ENCODE assay signal across 22 cellular contexts in genomic region chr2:30663321-30663720, GRCh38.
DNase-seq lines count a peak whose midpoint lies in the region; ATAC-seq, FAIRE-seq and TF ChIP-seq lines count a peak whose summit lies in the region.
"Had no signal": no experiment of that assay in that cellular context is flagged by ENCODE, and none has a peak within 500 bp of the region (broad histone marks: within the 10 kb centered on the region; RNA-seq: fewer than 3 reads in every experiment).

No MANE protein-coding gene starts in this region.

- H3K36me3 Mint-ChIP-seq in WTC11 = peaks cover 4% of the 10 kb centered on the region
- no peaks in the 10 kb centered on the region for H3K36me3 Mint-ChIP-seq in activated CD4-positive, alpha-beta T cell treated with anti-CD3 and anti-CD28 coated beads for 36 hours (ENCODE audit: low read depth)
- H3K36me3 Mint-ChIP-seq: CD4-positive, alpha-beta memory T cell had no signal

- H3K79me1 ChIP-seq in IMR-90 (ENCODE audit: low read depth in 1 of 2, low read length in 2 of 2) (peaks cover 0 to 16% of the 10 kb centered on the region in 2 experiments; a peak in 3 of 4 replicates), mesenchymal stem cell (replicated peaks; ENCODE audit: low read length, poor library complexity, severe bottlenecking) (no peaks in the 10 kb centered on the region)

- peak overlapping the region; percentile 68; the same call in 1 of the 2 replicates for H3K18ac ChIP-seq in IMR-90 (ENCODE audit: low read depth, low read length)
- no peak overlapping the region for H3K18ac ChIP-seq in mesenchymal stem cell (ENCODE audit: low read depth in 1 of 2, low read length in 2 of 2)

- ATAC-seq in A549 (no peak), IMR-90 (ENCODE audit: low read depth) (no peak), WTC11 (no peak), GM19395 (IDR thresholded peaks at IDR 0.05; ENCODE audit: unreplicated experiment) (no peak)
- ATAC-seq in activated CD4-positive, alpha-beta T cell treated with anti-CD3 and anti-CD28 coated beads for 36 hours = no peak

- H3K9me1 ChIP-seq in IMR-90 (ENCODE audit: insufficient read depth, low read length) = peaks cover 23% of the 10 kb centered on the region

- no peak overlapping the region for H3K4me3 ChIP-seq in A549
- no peak overlapping the region for H3K4me3 ChIP-seq in IMR-90 (ENCODE audit: insufficient read depth, low read depth, low read length)
- no peak overlapping the region for H3K4me3 ChIP-seq in mesenchymal stem cell (ENCODE audit: insufficient read depth in 1 of 2, low read depth in 1 of 2, low read length in 2 of 2)
- H3K4me3 ChIP-seq: GM23248, MG63, Peyer's patch had no signal

- H3K4me2 ChIP-seq in A549 (no peak overlapping the region), IMR-90 (ENCODE audit: low read depth, low read length) (no peak overlapping the region), mesenchymal stem cell (ENCODE audit: low read length, poor library complexity, severe bottlenecking) (no peak overlapping the region)
- H3K4me2 ChIP-seq: SK-N-SH had no signal

- intact Hi-C loops in IMR-90 (cut with micrococcal nuclease) = no loop called here
- intact Hi-C loops in activated CD4-positive, alpha-beta T cell treated with anti-CD3 and anti-CD28 coated beads for 36 hours (cut with DNase I, micrococcal nuclease) = no loop called here

- peak overlapping the region; percentile 35; the same call in 1 of the 2 replicates for H4K5ac ChIP-seq in IMR-90 (ENCODE audit: low read depth, low read length)

- peak overlapping the region; percentile 100 for H2BK20ac ChIP-seq in IMR-90 (ENCODE audit: low read depth, low read length)

- H2AFZ ChIP-seq in IMR-90 (replicated peaks; ENCODE audit: low read length, poor library complexity) (peak overlapping the region; percentile 79), mesenchymal stem cell (ENCODE audit: low read depth, low read length) (no peak overlapping the region)
- H2AFZ ChIP-seq: GM23248 had no signal

- no peak overlapping the region for H3K56ac ChIP-seq in IMR-90 (ENCODE audit: extremely low read depth, insufficient read depth, low read length)

- no peaks in the 10 kb centered on the region for H3K36me3 ChIP-seq in IMR-90 (ENCODE audit: control insufficient read depth, insufficient read depth, low read length)
- peaks cover 0 to 3% of the 10 kb centered on the region in 2 experiments for H3K36me3 ChIP-seq in mesenchymal stem cell (ENCODE audit: control insufficient read depth in 1 of 2, insufficient read depth in 2 of 2, low read depth in 1 of 2, low read length in 2 of 2)
- H3K36me3 ChIP-seq: MG63, Peyer's patch had no signal

- TF ChIP-seq RAD21 in A549 (conservative IDR thresholded peaks at IDR 0.05 in 1 of 2, IDR thresholded peaks at IDR 0.05 in 1 of 2) (no peak), IMR-90 (IDR thresholded peaks at IDR 0.05; ENCODE audit: low read length) (no peak)

- TF ChIP-seq POLR2A in A549 (IDR thresholded peaks at IDR 0.05; ENCODE audit: low read length) (no peak), IMR-90 (IDR thresholded peaks at IDR 0.05; ENCODE audit: low read depth, low read length) (no peak)

- POLR2A ChIA-PET in A549 (lab: Yijun Ruan, JAX) (no interaction called here), IMR-90 (lab: Charles Lee; ENCODE audit: unreplicated experiment) (no interaction called here), WTC11 (lab: Charles Lee) (no interaction called here)
- POLR2A ChIA-PET in activated CD4-positive, alpha-beta T cell treated with anti-CD3 and anti-CD28 coated beads for 36 hours (lab: Charles Lee) = no interaction called here

- no peak overlapping the region for H2BK12ac ChIP-seq in mesenchymal stem cell (ENCODE audit: low read length in 2 of 2)

- H2AK5ac ChIP-seq in IMR-90 (ENCODE audit: low read depth, low read length) = peak overlapping the region; percentile 89
- H2AK5ac ChIP-seq in mesenchymal stem cell (ENCODE audit: low read length, severe bottlenecking) = no peak overlapping the region

- H3K4me1 ChIP-seq in A549 = peaks cover 43% of the 10 kb centered on the region
- peaks cover 26% of the 10 kb centered on the region for H3K4me1 ChIP-seq in IMR-90 (ENCODE audit: control insufficient read depth, insufficient read depth, low read length)
- H3K4me1 ChIP-seq in mesenchymal stem cell (ENCODE audit: control insufficient read depth, insufficient read depth, low read depth, low read length) = peaks cover 14% of the 10 kb centered on the region
- H3K4me1 ChIP-seq: Caco-2, Peyer's patch had no signal

- peak overlapping the region; percentile 75 for H3K14ac ChIP-seq in IMR-90 (replicated peaks; ENCODE audit: low read depth, low read length)
- H3K14ac ChIP-seq in mesenchymal stem cell (ENCODE audit: low read length in 2 of 2) = peak overlapping the region in 1 of 2 experiments; percentile 73

- H3K27me3 ChIP-seq in IMR-90 (ENCODE audit: control insufficient read depth, insufficient read depth, low read length) (no peaks in the 10 kb centered on the region), mesenchymal stem cell (ENCODE audit: control insufficient read depth in 1 of 2, insufficient read depth in 1 of 2, low read length in 2 of 2) (no peaks in the 10 kb centered on the region)
- H3K27me3 ChIP-seq: MG63, Peyer's patch had no signal

- H4K91ac ChIP-seq in IMR-90 (ENCODE audit: insufficient read depth, low read depth, low read length) (peak overlapping the region; percentile 15), mesenchymal stem cell (ENCODE audit: low read length) (peak overlapping the region; percentile 52)

- H3K23ac ChIP-seq in IMR-90 (ENCODE audit: low read depth, low read length) (peak overlapping the region; percentile 45), mesenchymal stem cell (ENCODE audit: low read length in 2 of 2) (no peak overlapping the region)

- WGBS in A549 (ENCODE audit: missing lambda C conversion rate) = 94% methylated on average over 4 of the region's 4 CpGs
- 100% methylated on average over 2 of the region's 4 CpGs; no CpG with 5 or more reads in 1 of the 2 experiments for WGBS in IMR-90 (ENCODE audit: extremely low coverage in 2 of 2, insufficient read length in 1 of 2), 2 experiments
- WGBS in mesenchymal stem cell = 89% methylated on average over 3 of the region's 4 CpGs

- peak overlapping the region; percentile 100 for H2BK120ac ChIP-seq in IMR-90 (ENCODE audit: low read depth, low read length)
- H2BK120ac ChIP-seq in mesenchymal stem cell (ENCODE audit: low read depth, low read length) = no peak overlapping the region

- no TSS peak for BruUV-seq in IMR-90 (replicated peaks; lab: Mats Ljungman, UMichigan)

- H2AK9ac ChIP-seq in IMR-90 (replicated peaks; ENCODE audit: low read depth, low read length, poor library complexity) = peak overlapping the region; percentile 20

- no peak overlapping the region for H3K9ac ChIP-seq in IMR-90 (ENCODE audit: low read depth, low read length)
- no peak overlapping the region for H3K9ac ChIP-seq in mesenchymal stem cell (ENCODE audit: low read length)
- H3K9ac ChIP-seq: GM23248, SK-N-SH had no signal

- CTCF ChIA-PET in A549 (lab: Yijun Ruan, JAX) (interaction anchor here (1.1 kb wide), 1 partner anchor 516 kb away, joined by 3 read pairs; no protein-coding TSS in a partner anchor), IMR-90 (lab: Yijun Ruan, JAX) (no interaction called here), WTC11 (lab: Charles Lee) (no interaction called here)
- CTCF ChIA-PET in activated CD4-positive, alpha-beta T cell treated with anti-CD3 and anti-CD28 coated beads for 36 hours (lab: Charles Lee) = no interaction called here

- dilution Hi-C loops in IMR-90 (cut with HindIII; ENCODE audit: low sequenced_read_pairs, unreplicated experiment) = no loop called here

- H3K9me3 ChIP-seq in A549 (peaks cover 23% of the 10 kb centered on the region), IMR-90 (ENCODE audit: control insufficient read depth, insufficient read depth, low read length) (no peaks in the 10 kb centered on the region), mesenchymal stem cell (ENCODE audit: control insufficient read depth, low read length) (peaks cover 5% of the 10 kb centered on the region)
- H3K9me3 ChIP-seq: Peyer's patch had no signal

- peak overlapping the region; percentile 52 for H2BK5ac ChIP-seq in IMR-90 (ENCODE audit: low read depth, low read length, poor library complexity, severe bottlenecking)
- no peak overlapping the region for H2BK5ac ChIP-seq in mesenchymal stem cell (ENCODE audit: low read depth, low read length, poor library complexity, severe bottlenecking)

- H4K8ac ChIP-seq in IMR-90 (ENCODE audit: low read depth in 2 of 2, low read length in 2 of 2) (peak overlapping the region; percentile 12 to 62; a peak in 3 of 4 replicates), mesenchymal stem cell (ENCODE audit: low read length) (no peak overlapping the region)

- H3K27ac Mint-ChIP-seq in WTC11 = no peak overlapping the region
- no peak overlapping the region for H3K27ac Mint-ChIP-seq in activated CD4-positive, alpha-beta T cell treated with anti-CD3 and anti-CD28 coated beads for 36 hours
- H3K27ac Mint-ChIP-seq: CD4-positive, alpha-beta memory T cell had no signal

- no peaks in the 10 kb centered on the region for H4K20me1 ChIP-seq in IMR-90 (ENCODE audit: insufficient read depth, low read length)

- no peak for TF ChIP-seq EP300 in A549 (IDR thresholded peaks at IDR 0.05)

- DNase-seq in A549 (ENCODE audit: low read depth in 1 of 2, low spot score in 1 of 2) = no peak
- DNase-seq in IMR-90 = no peak
- peak; percentile 20 for DNase-seq in ecto neural progenitor cell (ENCODE audit: low spot score)
- no peak for DNase-seq in mesenchymal stem cell
- no peak for DNase-seq in SKM-1 treated with dmso at 0.1 percent for 144 hours (lab: John Stamatoyannopoulos, UW; ENCODE audit: unreplicated experiment)
- no peak for DNase-seq in WTC11 (ENCODE audit: low spot score)
- no peak for DNase-seq in activated CD4-positive, alpha-beta T cell treated with anti-CD3 and anti-CD28 coated beads for 36 hours
- DNase-seq: C1 segment of cervical spinal cord; Caco-2; CD4-positive, alpha-beta memory T cell; H7; KG1; NCI-H1048; NCI-H1694; NCI-H2227 treated with DMSO at 0.1 percent for 48 hours; Peyer's patch; SK-N-SH had no signal

- H3K4me3 Mint-ChIP-seq in WTC11 = no peak overlapping the region
- H3K4me3 Mint-ChIP-seq in activated CD4-positive, alpha-beta T cell treated with anti-CD3 and anti-CD28 coated beads for 36 hours = no peak overlapping the region
- H3K4me3 Mint-ChIP-seq: CD4-positive, alpha-beta memory T cell had no signal

- peak overlapping the region; percentile 84 for H3K4ac ChIP-seq in IMR-90 (ENCODE audit: low read depth, low read length)
- no peak overlapping the region for H3K4ac ChIP-seq in mesenchymal stem cell (ENCODE audit: low read depth in 1 of 2, low read length in 2 of 2)

- no peaks in the 10 kb centered on the region; the same call in 1 of the 2 replicates for H3K27me3 Mint-ChIP-seq in WTC11 (ENCODE audit: low read depth)
- no peaks in the 10 kb centered on the region for H3K27me3 Mint-ChIP-seq in activated CD4-positive, alpha-beta T cell treated with anti-CD3 and anti-CD28 coated beads for 36 hours

- peak overlapping the region; percentile 20 to 89; a peak in 5 of 6 replicates for H3K27ac ChIP-seq in A549
- H3K27ac ChIP-seq in IMR-90 (ENCODE audit: insufficient read depth, low read length) = no peak overlapping the region
- H3K27ac ChIP-seq in mesenchymal stem cell (ENCODE audit: low read length, poor library complexity, severe bottlenecking) = no peak overlapping the region
- H3K27ac ChIP-seq: Peyer's patch had no signal

- TF ChIP-seq CTCF in A549 (IDR thresholded peaks at IDR 0.05) (no peak), IMR-90 (conservative IDR thresholded peaks at IDR 0.05; ENCODE audit: low read depth, low read length) (no peak), WTC11 (IDR thresholded peaks at IDR 0.05) (no peak)

- H2BK15ac ChIP-seq in IMR-90 (ENCODE audit: low read depth, low read length) (peak overlapping the region; percentile 61; the same call in 2 of the 3 replicates), mesenchymal stem cell (ENCODE audit: low read depth, poor library complexity, severe bottlenecking) (no peak overlapping the region)

- H3K4me1 Mint-ChIP-seq in WTC11 = no peaks in the 10 kb centered on the region
- no peaks in the 10 kb centered on the region for H3K4me1 Mint-ChIP-seq in activated CD4-positive, alpha-beta T cell treated with anti-CD3 and anti-CD28 coated beads for 36 hours
- H3K4me1 Mint-ChIP-seq: CD4-positive, alpha-beta memory T cell had no signal

- in situ Hi-C loops in IMR-90 (cut with MboI; ENCODE audit: low sequenced_read_pairs) = no loop called here

- no peak for FAIRE-seq in A549 (lab: Jason Lieb, UNC)
- FAIRE-seq: A204.1, G401.6 had no signal

- H3K9me3 Mint-ChIP-seq in WTC11 = peaks cover 34% of the 10 kb centered on the region
- H3K9me3 Mint-ChIP-seq in activated CD4-positive, alpha-beta T cell treated with anti-CD3 and anti-CD28 coated beads for 36 hours (ENCODE audit: low read depth) = no peaks in the 10 kb centered on the region

Comparison
In these comparisons a context has a peak if more than half of its experiments do, and no peak if none do; other contexts are left out.
1. H3K27ac ChIP-seq: peak in A549 (2 of 2); none in IMR-90 (single experiment) and mesenchymal stem cell (single experiment).